ENCODE assay signal across 28 cellular contexts in genomic region chr5:148556835-148557234, GRCh38.
"Had no signal": no experiment of that assay in that cellular context is flagged by ENCODE, and none has a peak within 500 bp of the region (broad histone marks: within the 10 kb centered on the region; RNA-seq: fewer than 3 reads in every experiment).

No MANE protein-coding gene starts in this region.

- H3K9me3 Mint-ChIP-seq: dendritic cell treated with granulocyte-macrophage colony-stimulating factor and Interleukin-4, amounts not matched to agents 40 ng/mL and 50 ng/mL, for 4 days; memory B cell; natural killer cell; neural crest cell; stimulated activated naive CD8-positive, alpha-beta T cell treated with anti-CD3 and anti-CD28 coated beads, Interleukin-15, amount 100 ng/mL, for 72 hours had no signal

- H3K4me2 ChIP-seq: smooth muscle cell had no signal

- H2AFZ ChIP-seq: parathyroid adenoma had no signal

- H3K4me1 Mint-ChIP-seq: memory B cell; natural killer cell; stimulated activated naive CD8-positive, alpha-beta T cell treated with anti-CD3 and anti-CD28 coated beads, Interleukin-15, amount 100 ng/mL, for 72 hours had no signal

- DNase-seq: colonic mucosa; effector CD8-positive, alpha-beta T cell; gastrocnemius medialis; head of caudate nucleus; kidney glomerular epithelial cell; left colon; left ventricle myocardium superior; lower lobe of right lung; natural killer cell; stimulated activated CD4-positive, alpha-beta T cell treated with anti-CD3 and anti-CD28 coated beads, Interleukin-12 subunit alpha, Interleukin-12 subunit beta, amount 100 ng/mL, for 4 hours; stimulated activated CD4-positive, alpha-beta T cell treated with anti-CD3 and anti-CD28 coated beads, Interleukin-1b, Interleukin-23, amount 100 ng/mL, for 48 hours; stimulated activated CD4-positive, alpha-beta T cell treated with anti-CD3 and anti-CD28 coated beads, Interleukin-4, amount 100 ng/mL, for 1 hour; stimulated activated CD8-positive, alpha-beta memory T cell treated with anti-CD3 and anti-CD28 coated beads, Interleukin-4, amount 100 ng/mL, for 48 hours; stimulated activated naive CD4-positive, alpha-beta T cell; stimulated activated naive CD8-positive, alpha-beta T cell treated with anti-CD3 and anti-CD28 coated beads, Interleukin-15, amount 100 ng/mL, for 72 hours; transverse colon had no signal

- H3K27me3 ChIP-seq: colonic mucosa, gastrocnemius medialis, neutrophil, right atrium auricular region, suprapubic skin, transverse colon, vagina had no signal

- H3K4me3 Mint-ChIP-seq: dendritic cell treated with granulocyte-macrophage colony-stimulating factor and Interleukin-4, amounts not matched to agents 40 ng/mL and 50 ng/mL, for 4 days; memory B cell; natural killer cell; neural crest cell; stimulated activated naive CD8-positive, alpha-beta T cell treated with anti-CD3 and anti-CD28 coated beads, Interleukin-15, amount 100 ng/mL, for 72 hours had no signal

- H3K36me3 ChIP-seq: colonic mucosa, gastrocnemius medialis, lower lobe of right lung, neutrophil, right atrium auricular region, suprapubic skin, transverse colon, vagina had no signal

- H3K9me3 ChIP-seq: colonic mucosa, gastrocnemius medialis, lower lobe of right lung, neutrophil, right atrium auricular region, suprapubic skin, transverse colon, vagina had no signal

- FAIRE-seq: endothelial cell of umbilical vein had no signal

- H3K4me1 ChIP-seq: colonic mucosa, gastrocnemius medialis, parathyroid adenoma, suprapubic skin, vagina had no signal

- H3K27me3 Mint-ChIP-seq: dendritic cell treated with granulocyte-macrophage colony-stimulating factor and Interleukin-4, amounts not matched to agents 40 ng/mL and 50 ng/mL, for 4 days; progenitor cell of endocrine pancreas had no signal

- ATAC-seq: gastrocnemius medialis; left colon; left ventricle myocardium superior; lower lobe of right lung; natural killer cell; sciatic nerve; stimulated activated naive CD8-positive, alpha-beta T cell treated with anti-CD3 and anti-CD28 coated beads, Interleukin-15, amount 100 ng/mL, for 72 hours had no signal

- H3K79me2 ChIP-seq: parathyroid adenoma had no signal

- H3K9ac ChIP-seq: parathyroid adenoma had no signal

- H3K36me3 Mint-ChIP-seq: natural killer cell had no signal

- H3K27ac ChIP-seq: colonic mucosa, gastrocnemius medialis, lower lobe of right lung, neutrophil, parathyroid adenoma, right atrium auricular region, suprapubic skin, transverse colon, vagina had no signal

- H3K27ac Mint-ChIP-seq: dendritic cell treated with granulocyte-macrophage colony-stimulating factor and Interleukin-4, amounts not matched to agents 40 ng/mL and 50 ng/mL, for 4 days; memory B cell; natural killer cell; progenitor cell of endocrine pancreas; stimulated activated naive CD8-positive, alpha-beta T cell treated with anti-CD3 and anti-CD28 coated beads, Interleukin-15, amount 100 ng/mL, for 72 hours had no signal

- H3K4me3 ChIP-seq: colonic mucosa, gastrocnemius medialis, lower lobe of right lung, right atrium auricular region, smooth muscle cell, suprapubic skin, transverse colon, vagina had no signal
